Comparison of ENCODE assay signal across 17 cellular contexts in genomic region chr18:49613741-49614151, GRCh38. TPM values are rescaled to one million over a fixed set of nuclear protein-coding genes. Genes with fewer than 3 reads are reported as not detected.
A peak's percentile ranks its signal among the peaks of the same experiment; 100 is the strongest.
DNase-seq lines count a peak whose midpoint lies in the region; ATAC-seq and TF ChIP-seq lines count a peak whose summit lies in the region.
"Had no signal": no experiment of that assay in that cellular context is flagged by ENCODE, and none has a peak within 500 bp of the region (broad histone marks: within the 10 kb centered on the region; RNA-seq: fewer than 3 reads in every experiment).

No MANE protein-coding gene starts in this region.

- BruUV-seq in Panc1 (replicated peaks; lab: Mats Ljungman, UMichigan) (no TSS peak), MCF 10A (replicated peaks; lab: Mats Ljungman, UMichigan) (no TSS peak)

- H3K27ac Mint-ChIP-seq in MCF 10A (ENCODE audit: low read depth, unreplicated experiment): no peak overlapping the region
- no peak overlapping the region for H3K27ac Mint-ChIP-seq in activated naive CD4-positive, alpha-beta T cell treated with anti-CD3 and anti-CD28 coated beads, Interleukin-2, amount 50 U/mL, for 72 hours
- H3K27ac Mint-ChIP-seq: activated T-helper 2 cell treated with anti-CD3 and anti-CD28 coated beads, Interferon-gamma antibody, Interleukin-2, Interleukin-4, amounts not matched to agents 10 μg/mL and 5 μg/mL and 100 μg/mL, durations not matched to agents 14 hours and 24 hours and 36 hours; stimulated activated naive B cell treated with anti-CD40 and anti-IgM and Interleukin-4, amounts not matched to agents 10 μg/mL and 1 μg/mL and 100 μg/mL, for 72 hours; T-helper 2 cell treated with Interferon-gamma antibody and Interleukin-4, amounts not matched to agents 5 μg/mL and 100 μg/mL, for 36 hours had no signal

- H3K27me3 ChIP-seq in SK-N-SH (ENCODE audit: insufficient read depth): no peaks in the 10 kb centered on the region
- H3K27me3 ChIP-seq in Panc1 (ENCODE audit: control insufficient read depth, insufficient read depth, low read length): no peaks in the 10 kb centered on the region
- H3K27me3 ChIP-seq in thyroid gland: no peaks in the 10 kb centered on the region
- H3K27me3 ChIP-seq: right atrium auricular region, vagina had no signal

- no peak overlapping the region for H3K4me2 ChIP-seq in SK-N-SH

- TF ChIP-seq RAD21 in SK-N-SH (IDR thresholded peaks at IDR 0.05; ENCODE audit: low read length): no peak

- CTCF ChIA-PET in SK-N-SH (lab: Yijun Ruan, JAX): interaction anchor here (1.5 kb wide), 1 partner anchor 54 kb away, joined by 3 read pairs; no protein-coding TSS in a partner anchor
- CTCF ChIA-PET in Panc1 (lab: Charles Lee): interaction anchor here (1.0 kb wide), 1 partner anchor 245 kb away, joined by 3 read pairs; no protein-coding TSS in a partner anchor
- CTCF ChIA-PET in MCF 10A (lab: Yijun Ruan, JAX): interaction anchor here (0.9 to 1.4 kb wide), 4 partner anchors 7 to 153 kb away, joined by 3 read pairs; no protein-coding TSS in a partner anchor

- H3K27ac ChIP-seq in SK-N-SH (ENCODE audit: low read depth in 2 of 2, low read length in 1 of 2) (no peak overlapping the region), Panc1 (ENCODE audit: low read length) (peak overlapping the region; percentile 54; the same call in 1 of the 2 replicates), thyroid gland (peak overlapping the region; percentile 22 to 78 (median 71))
- H3K27ac ChIP-seq: right atrium auricular region, vagina had no signal

- no peaks in the 10 kb centered on the region for H3K9me3 Mint-ChIP-seq in MCF 10A (ENCODE audit: unreplicated experiment)
- no peaks in the 10 kb centered on the region for H3K9me3 Mint-ChIP-seq in activated naive CD4-positive, alpha-beta T cell treated with anti-CD3 and anti-CD28 coated beads, Interleukin-2, amount 50 U/mL, for 72 hours
- H3K9me3 Mint-ChIP-seq: activated T-helper 2 cell treated with anti-CD3 and anti-CD28 coated beads, Interferon-gamma antibody, Interleukin-2, Interleukin-4, amounts not matched to agents 10 μg/mL and 5 μg/mL and 100 μg/mL, durations not matched to agents 14 hours and 24 hours and 36 hours; stimulated activated naive B cell treated with anti-CD40 and anti-IgM and Interleukin-4, amounts not matched to agents 10 μg/mL and 1 μg/mL and 100 μg/mL, for 72 hours; T-helper 2 cell treated with Interferon-gamma antibody and Interleukin-4, amounts not matched to agents 5 μg/mL and 100 μg/mL, for 36 hours had no signal

- no peak for DNase-seq in SK-N-SH
- no peak for DNase-seq in Panc1 (ENCODE audit: low read depth, low spot score)
- DNase-seq in islet precursor cell: peak; percentile 70
- DNase-seq in thyroid gland: no peak
- DNase-seq in activated naive CD4-positive, alpha-beta T cell treated with Interleukin-2 at 50 U/mL for 16 hours: no peak
- no peak for DNase-seq in MCF 10A (ENCODE audit: unreplicated experiment)
- no peak for DNase-seq in activated naive CD4-positive, alpha-beta T cell treated with anti-CD3 and anti-CD28 coated beads, Interleukin-2, amount 50 U/mL, for 72 hours (ENCODE audit: low spot score in 2 of 2)
- DNase-seq: activated CD4-positive, alpha-beta T cell treated with anti-CD3 and anti-CD28 coated beads, Interleukin-2, amount 50 U/mL, for 48 hours; effector CD4-positive, alpha-beta T cell; NCI-H1930; stimulated activated CD4-positive, alpha-beta T cell treated with anti-CD3 and anti-CD28 coated beads, Interleukin-4, amount 100 ng/mL, for 24 hours; stimulated activated naive B cell treated with anti-CD40 and anti-IgM and Interleukin-4, amounts not matched to agents 10 μg/mL and 1 μg/mL and 100 μg/mL, for 72 hours had no signal

- H3K4me3 Mint-ChIP-seq in MCF 10A (ENCODE audit: unreplicated experiment): no peak overlapping the region
- H3K4me3 Mint-ChIP-seq: stimulated activated naive B cell treated with anti-CD40 and anti-IgM and Interleukin-4, amounts not matched to agents 10 μg/mL and 1 μg/mL and 100 μg/mL, for 72 hours; T-helper 2 cell treated with Interferon-gamma antibody and Interleukin-4, amounts not matched to agents 5 μg/mL and 100 μg/mL, for 36 hours had no signal

- no peak for TF ChIP-seq CTCF in SK-N-SH (IDR thresholded peaks at IDR 0.05)
- no peak for TF ChIP-seq CTCF in Panc1 (IDR thresholded peaks at IDR 0.05)
- TF ChIP-seq CTCF in thyroid gland (IDR thresholded peaks at IDR 0.05): no peak
- TF ChIP-seq CTCF in MCF 10A (IDR thresholded peaks at IDR 0.05; ENCODE audit: unreplicated experiment): no peak

- H3K36me3 ChIP-seq in SK-N-SH (replicated peaks in 1 of 2; ENCODE audit: control insufficient read depth in 1 of 2, insufficient read depth in 2 of 2, low read length in 1 of 2) (no peaks in the 10 kb centered on the region), Panc1 (ENCODE audit: control insufficient read depth, insufficient read depth, low read length) (no peaks in the 10 kb centered on the region), thyroid gland (no peaks in the 10 kb centered on the region)
- H3K36me3 ChIP-seq: right atrium auricular region, vagina had no signal

- no peaks in the 10 kb centered on the region for H3K9me3 ChIP-seq in SK-N-SH
- no peaks in the 10 kb centered on the region for H3K9me3 ChIP-seq in Panc1 (ENCODE audit: control insufficient read depth, insufficient read depth, low read depth, low read length)
- H3K9me3 ChIP-seq in thyroid gland: no peaks in the 10 kb centered on the region
- H3K9me3 ChIP-seq: right atrium auricular region, vagina had no signal

- H4K20me1 ChIP-seq in SK-N-SH (ENCODE audit: insufficient read depth): no peaks in the 10 kb centered on the region

- TF ChIP-seq EP300 in SK-N-SH (IDR thresholded peaks at IDR 0.05; ENCODE audit: borderline replicate concordance in 1 of 2, low read depth in 1 of 2, low read length in 1 of 2): no peak

- H2AFZ ChIP-seq in SK-N-SH (ENCODE audit: low read depth): no peak overlapping the region

- peaks cover 34% of the 10 kb centered on the region for H3K4me1 Mint-ChIP-seq in MCF 10A (ENCODE audit: insufficient read depth, unreplicated experiment)
- H3K4me1 Mint-ChIP-seq: stimulated activated naive B cell treated with anti-CD40 and anti-IgM and Interleukin-4, amounts not matched to agents 10 μg/mL and 1 μg/mL and 100 μg/mL, for 72 hours had no signal

- H3K79me2 ChIP-seq in SK-N-SH (ENCODE audit: insufficient read depth): no peaks in the 10 kb centered on the region

- no peaks in the 10 kb centered on the region for H3F3A ChIP-seq in SK-N-SH (replicated peaks; ENCODE audit: insufficient read depth)

- H3K9ac ChIP-seq in SK-N-SH: no peak overlapping the region

- in situ Hi-C loops in Panc1 (cut with HindIII; ENCODE audit: low pct_unique_long_range_greater_than_20kb, low sequenced_read_pairs): no loop called here

- intact Hi-C loops in Panc1 (cut with micrococcal nuclease; ENCODE audit: unreplicated experiment) (no loop called here), thyroid gland (cut with DNase I) (no loop called here), MCF 10A (cut with micrococcal nuclease) (no loop called here)

- no peaks in the 10 kb centered on the region for H3K9me2 ChIP-seq in SK-N-SH

- no peaks in the 10 kb centered on the region for H3K36me3 Mint-ChIP-seq in MCF 10A (ENCODE audit: insufficient read depth, unreplicated experiment)
- H3K36me3 Mint-ChIP-seq in activated naive CD4-positive, alpha-beta T cell treated with anti-CD3 and anti-CD28 coated beads, Interleukin-2, amount 50 U/mL, for 72 hours: no peaks in the 10 kb centered on the region
- H3K36me3 Mint-ChIP-seq: stimulated activated naive B cell treated with anti-CD40 and anti-IgM and Interleukin-4, amounts not matched to agents 10 μg/mL and 1 μg/mL and 100 μg/mL, for 72 hours had no signal

- H3K4me3 ChIP-seq in SK-N-SH (ENCODE audit: low read depth in 2 of 2, low read length in 1 of 2): no peak overlapping the region
- no peak overlapping the region for H3K4me3 ChIP-seq in Panc1 (ENCODE audit: low read depth in 2 of 2, low read length in 2 of 2)
- no peak overlapping the region for H3K4me3 ChIP-seq in thyroid gland (replicated peaks in 1 of 3)
- H3K4me3 ChIP-seq: right atrium auricular region, vagina had no signal

- POLR2A ChIA-PET in SK-N-SH (lab: Yijun Ruan, JAX) (no interaction called here), Panc1 (lab: Charles Lee) (no interaction called here), MCF 10A (lab: Yijun Ruan, JAX) (interaction anchor here (1.3 kb wide), 1 partner anchor 39 kb away, joined by 4 read pairs; no protein-coding TSS in a partner anchor)

- no peaks in the 10 kb centered on the region for H3K27me3 Mint-ChIP-seq in MCF 10A (ENCODE audit: insufficient read depth, unreplicated experiment)

- WGBS in SK-N-SH (ENCODE audit: low lambda C conversion rate): 90% methylated on average over 3 of the region's 3 CpGs
- 29 to 49% methylated on average over 3 of the region's 3 CpGs for WGBS in thyroid gland, 2 donors

- 0 out of 4 replicates have a peak, but pooled peaks cover 0 to 5% of the 10 kb centered on the region in 2 experiments for H3K4me1 ChIP-seq in SK-N-SH (ENCODE audit: control insufficient read depth in 1 of 2, insufficient read depth in 2 of 2, low read depth in 1 of 2, low read length in 1 of 2)
- H3K4me1 ChIP-seq in Panc1 (ENCODE audit: control insufficient read depth, insufficient read depth, low read length): peaks cover 6% of the 10 kb centered on the region
- H3K4me1 ChIP-seq in thyroid gland: peaks cover 36 to 44% of the 10 kb centered on the region in 2 donors
- H3K4me1 ChIP-seq: right atrium auricular region had no signal

- no peak for TF ChIP-seq POLR2A in thyroid gland (IDR thresholded peaks at IDR 0.05)

- no peak for ATAC-seq in SK-N-SH treated with all-trans-retinoic acid at 6 μM for 48 hours
- ATAC-seq in Panc1: no peak
- ATAC-seq in activated naive CD4-positive, alpha-beta T cell treated with anti-CD3 and anti-CD28 coated beads, Interleukin-2, amount 50 U/mL, for 72 hours: no peak
- ATAC-seq: stimulated activated naive B cell treated with anti-CD40 and anti-IgM and Interleukin-4, amounts not matched to agents 10 μg/mL and 1 μg/mL and 100 μg/mL, for 72 hours had no signal

TF ChIP-seq in SK-N-SH treated with all-trans-retinoic acid at 6 μM for 48 hours, 23 proteins besides CTCF, POLR2A, EP300 and RAD21 (continues in another document):
- TF ChIP-seq OSR1 (CRISPR knock-in tag; IDR thresholded peaks at IDR 0.05) (no peak), PPARA (CRISPR knock-in tag; IDR thresholded peaks at IDR 0.05; ENCODE audit: borderline replicate concordance) (no peak)

TF ChIP-seq in SK-N-SH, 30 proteins besides CTCF, POLR2A, EP300 and RAD21:
- TF ChIP-seq JUND (IDR thresholded peaks at IDR 0.05) (no peak), FOSL2 (IDR thresholded peaks at IDR 0.05; ENCODE audit: borderline replicate concordance, low read depth) (no peak)
TF ChIP-seq in SK-N-SH: peak in this region for 0.

RNA-seq across cellular contexts. Expression of gene LIPG, which starts 51.9 kb away (rescaled TPM):
- polyA plus RNA-seq in SK-N-SH (2012; rRNA removed): 3.2 and 4.4 TPM in 2 replicates
- polyA plus RNA-seq in SK-N-SH (2012; cell fraction: cytosol; rRNA removed): 3.4 and 3.7 TPM in 2 replicates
- 3.8 and 5.8 TPM in 2 replicates for polyA plus RNA-seq in SK-N-SH (2012; cell fraction: nucleus; rRNA removed)
- total RNA-seq in Panc1 (2021; ENCODE audit: unreplicated experiment) (92.0 TPM), thyroid gland (100 to 1,000 TPM; 230 to 981 (median 515) TPM), MCF 10A (2022) (57.8 and 67.6 TPM in 2 replicates)
- polyA plus RNA-seq in Panc1 (2012; ENCODE audit: insufficient read length): 28.2 TPM
- total RNA-seq in activated naive CD4-positive, alpha-beta T cell treated with anti-CD3 and anti-CD28 coated beads, Interleukin-2, amount 50 U/mL, for 72 hours: under 1 TPM; 0.11 to 0.60 TPM

Comparison
In these comparisons a context has a peak if more than half of its experiments do, and no peak if none do; other contexts are left out.
1. H3K27ac ChIP-seq: peak in Panc1 (single experiment) and thyroid gland (3 of 3); none in SK-N-SH (0 of 2).
2. RNA of gene LIPG, which starts 51.9 kb away (total RNA-seq): 230 to 981 TPM in thyroid gland, 92.0 TPM in Panc1 (single experiment) and 57.8 to 67.6 TPM in MCF 10A; 0.11 to 0.60 TPM in activated naive CD4-positive, alpha-beta T cell treated with anti-CD3 and anti-CD28 coated beads, Interleukin-2, amount 50 U/mL, for 72 hours; every median in the first group is over 10 times any median in the second.